9 cellular contexts compared by ENCODE assay signal in the genomic region with DNA sequence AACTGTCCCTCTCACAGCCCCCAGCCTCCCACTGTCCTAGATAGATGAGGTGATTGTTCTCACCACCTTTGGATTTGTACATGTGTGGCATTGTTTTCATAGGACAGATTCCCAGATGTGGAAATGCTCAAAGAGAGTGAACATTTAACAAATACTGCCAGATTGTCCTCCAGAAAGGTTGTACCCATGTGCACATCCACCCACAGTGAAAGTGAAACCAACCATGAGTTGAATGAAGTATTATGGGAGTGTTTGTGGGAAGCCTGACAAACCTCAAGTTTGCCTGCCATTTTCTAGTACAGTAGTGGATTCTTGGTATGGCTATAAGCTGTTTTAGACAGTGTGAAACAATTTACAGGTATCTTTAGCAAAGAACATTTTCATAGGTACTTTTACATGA. TPM values are rescaled to one million over a fixed set of nuclear protein-coding genes. Genes with fewer than 3 reads are reported as not detected.
DNase-seq lines count a peak whose midpoint lies in the region; ATAC-seq and TF ChIP-seq lines count a peak whose summit lies in the region.
"Had no signal": no experiment of that assay in that cellular context is flagged by ENCODE, and none has a peak within 500 bp of the region (broad histone marks: within the 10 kb centered on the region; RNA-seq: fewer than 3 reads in every experiment).

No MANE protein-coding gene starts in this region.

- no peak overlapping the region for H3K9ac ChIP-seq in endocrine pancreas (ENCODE audit: control insufficient read depth, insufficient read depth, low read length)

- ATAC-seq in heart right ventricle (peak; percentile 22 to 68 (median 56)), Right ventricle myocardium inferior (no peak), aorta (ENCODE audit: low FRiP score) (peak; percentile 66)
- ATAC-seq: stimulated activated memory B cell treated with anti-CD40 and anti-IgM and Interleukin-4, amounts not matched to agents 10 μg/mL and 1 μg/mL and 100 μg/mL, for 72 hours had no signal

- DNase-seq in heart right ventricle (no peak), Right ventricle myocardium inferior (ENCODE audit: missing footprints) (no peak), NCI-H2029 treated with DMSO at 0.1 percent for 48 hours (lab: John Stamatoyannopoulos, UW) (peak; percentile 39), aorta (no peak), midbrain (lab: John Stamatoyannopoulos, UW) (no peak), BE2C (no peak), NCI-H446 treated with DMSO at 0.1 percent for 48 hours (lab: John Stamatoyannopoulos, UW) (no peak)

- peaks cover 0 to 30% (median 21%) of the 10 kb centered on the region in 9 donors for H3K4me1 ChIP-seq in heart right ventricle
- no peaks in the 10 kb centered on the region for H3K4me1 ChIP-seq in endocrine pancreas (ENCODE audit: control insufficient read depth, insufficient read depth, low read length)
- H3K4me1 ChIP-seq in aorta (ENCODE audit: control insufficient read depth in 1 of 2, insufficient read depth in 2 of 2, low read length in 2 of 2): peaks cover 0 to 3% of the 10 kb centered on the region in 2 donors
- H3K4me1 ChIP-seq in BE2C: no peaks in the 10 kb centered on the region

- H3K27ac ChIP-seq in heart right ventricle (peak overlapping the region in 6 of 10 donors; percentile 0 to 62 (median 28)), aorta (ENCODE audit: low read depth in 1 of 2, low read length in 2 of 2) (no peak overlapping the region)

- intact Hi-C loops in heart right ventricle (cut with DNase I) (no loop called here), Right ventricle myocardium inferior (cut with DNase I) (no loop called here), aorta (cut with DNase I) (no loop called here)

- no peaks in the 10 kb centered on the region for H3K27me3 ChIP-seq in heart right ventricle
- H3K27me3 ChIP-seq in endocrine pancreas (ENCODE audit: control insufficient read depth, insufficient read depth, low read length): no peaks in the 10 kb centered on the region
- no peaks in the 10 kb centered on the region for H3K27me3 ChIP-seq in aorta (ENCODE audit: control insufficient read depth in 1 of 2, insufficient read depth in 2 of 2, low read length in 1 of 2)
- H3K27me3 ChIP-seq in BE2C: no peaks in the 10 kb centered on the region

- H3K36me3 ChIP-seq in heart right ventricle: no peaks in the 10 kb centered on the region
- H3K36me3 ChIP-seq in endocrine pancreas (ENCODE audit: control insufficient read depth, insufficient read depth, low read length): no peaks in the 10 kb centered on the region
- no peaks in the 10 kb centered on the region for H3K36me3 ChIP-seq in aorta (ENCODE audit: control insufficient read depth in 1 of 2, insufficient read depth in 2 of 2, low read length in 1 of 2)
- H3K36me3 ChIP-seq in BE2C: no peaks in the 10 kb centered on the region

- TF ChIP-seq CTCF in heart right ventricle (IDR thresholded peaks at IDR 0.05) (no peak), BE2C (IDR thresholded peaks at IDR 0.05; ENCODE audit: low read depth, low read length) (no peak)

- no peak overlapping the region for H3K4me3 ChIP-seq in heart right ventricle
- peak overlapping the region; percentile 45 for H3K4me3 ChIP-seq in endocrine pancreas (ENCODE audit: control insufficient read depth, insufficient read depth, low read length)
- H3K4me3 ChIP-seq in aorta (ENCODE audit: low read length in 2 of 2): peak overlapping the region in 1 of 2 donors; percentile 10
- H3K4me3 ChIP-seq in BE2C (ENCODE audit: low read depth, low read length): no peak overlapping the region

- no peaks in the 10 kb centered on the region for H3K9me3 ChIP-seq in heart right ventricle
- no peaks in the 10 kb centered on the region for H3K9me3 ChIP-seq in endocrine pancreas (ENCODE audit: control insufficient read depth, low read length)
- no peaks in the 10 kb centered on the region for H3K9me3 ChIP-seq in aorta (ENCODE audit: control insufficient read depth, low read length)
- H3K9me3 ChIP-seq in BE2C: no peaks in the 10 kb centered on the region

RNA-seq across cellular contexts. Expression of a gene that starts 42.7 kb away (rescaled TPM):
- total RNA-seq in heart right ventricle (10 to 100 TPM in 5 of 10 donors, 1 to 10 TPM in 5; 6.3 to 18.2 (median 10.4) TPM), Right ventricle myocardium inferior (17.0 TPM), aorta (10 to 100 TPM; 38.3 to 45.9 TPM)
- polyA plus RNA-seq in heart right ventricle (1 to 10 TPM; 2.0 to 7.5 TPM), aorta (10 to 100 TPM; 21.4 to 26.8 TPM)
- polyA plus RNA-seq in BE2C (2012; ENCODE audit: insufficient read depth, insufficient read length, low read depth): 1.2 TPM

Comparison
In these comparisons a context has a peak if more than half of its experiments do, and no peak if none do; other contexts are left out.
1. H3K27ac ChIP-seq: peak in heart right ventricle (6 of 10); none in aorta (0 of 2).